ENCODE assay signal across 10 cellular contexts in the genomic region with DNA sequence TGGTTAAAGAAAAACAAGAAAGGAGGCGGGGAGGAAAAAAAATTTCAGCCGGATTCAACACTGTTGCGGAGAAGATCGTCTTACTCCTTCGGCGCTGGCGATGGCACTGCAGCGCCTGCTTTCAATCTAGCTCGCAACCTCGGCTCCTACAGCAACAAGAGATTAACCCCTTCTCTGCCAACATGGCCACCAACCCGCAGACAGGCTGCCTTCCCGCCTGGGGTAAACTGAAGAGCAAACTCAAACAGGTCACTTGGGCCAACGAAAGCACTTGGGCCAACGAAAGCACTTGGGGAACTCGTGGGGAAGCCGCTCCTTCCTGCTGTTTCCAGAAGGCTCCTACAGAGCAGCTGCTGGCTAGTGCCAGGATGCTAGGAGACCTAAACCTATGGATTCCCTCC.
DNase-seq lines count a peak whose midpoint lies in the region; ATAC-seq and TF ChIP-seq lines count a peak whose summit lies in the region.
"Had no signal": no experiment of that assay in that cellular context is flagged by ENCODE, and none has a peak within 500 bp of the region (broad histone marks: within the 10 kb centered on the region; RNA-seq: fewer than 3 reads in every experiment).

No MANE protein-coding gene starts in this region.

- H3K27me3 Mint-ChIP-seq in neural crest cell (ENCODE audit: low read depth) = no peaks in the 10 kb centered on the region

- H3K27ac Mint-ChIP-seq in neural crest cell (ENCODE audit: unreplicated experiment) = peak overlapping the region; percentile 32
- H3K27ac Mint-ChIP-seq: T-helper 1 cell treated with Interleukin-12 subunit alpha and Interleukin-12 subunit beta and Interleukin-4 antibody, amounts not matched to agents 30 μg/mL and 1 μg/mL, for 36 hours had no signal

- H3K4me3 ChIP-seq in aorta (ENCODE audit: low read length in 2 of 2) = peak overlapping the region in 1 of 2 donors; percentile 22

- no peaks in the 10 kb centered on the region for H3K36me3 ChIP-seq in aorta (ENCODE audit: control insufficient read depth in 1 of 2, insufficient read depth in 2 of 2, low read length in 1 of 2)

- ATAC-seq in Right ventricle myocardium superior (ENCODE audit: poor library complexity) (peak; percentile 69), aorta (ENCODE audit: low FRiP score) (peak; percentile 74), GM19463 (IDR thresholded peaks at IDR 0.05; ENCODE audit: unreplicated experiment) (no peak)

- H3K9me3 ChIP-seq in aorta (ENCODE audit: control insufficient read depth, low read length) = no peaks in the 10 kb centered on the region

- H3K27ac ChIP-seq in aorta (ENCODE audit: low read depth in 1 of 2, low read length in 2 of 2) = no peak overlapping the region

- peaks cover 22% of the 10 kb centered on the region for H3K4me1 Mint-ChIP-seq in neural crest cell

- no peaks in the 10 kb centered on the region for H3K4me1 ChIP-seq in aorta (ENCODE audit: control insufficient read depth in 1 of 2, insufficient read depth in 2 of 2, low read length in 2 of 2)

- WGBS in aorta, 2 donors = 7 to 8% methylated on average over 16 of the region's 16 CpGs

- peaks cover 18% of the 10 kb centered on the region for H3K36me3 Mint-ChIP-seq in neural crest cell (ENCODE audit: low read depth)

- no peaks in the 10 kb centered on the region for H3K27me3 ChIP-seq in aorta (ENCODE audit: control insufficient read depth in 1 of 2, insufficient read depth in 2 of 2, low read length in 1 of 2)

- DNase-seq in Right ventricle myocardium superior (peak; percentile 54), cardiac septum (ENCODE audit: low spot score) (no peak), globus pallidus (ENCODE audit: low spot score) (peak; percentile 60), neural crest cell (ENCODE audit: low read depth, low spot score) (peak; percentile 30), aorta (peak in 1 of 2 donors; percentile 45), Kasumi-1 (lab: John Stamatoyannopoulos, UW) (no peak)
- no peak for DNase-seq in stimulated activated CD4-positive, alpha-beta T cell treated with anti-CD3 and anti-CD28 coated beads, Interleukin-4, amount 100 ng/mL, for 4 hours
- DNase-seq: 8988T had no signal

- intact Hi-C loops in Right ventricle myocardium superior (cut with DNase I) (no loop called here), cardiac septum (cut with DNase I) (loop anchor here (5.0 kb wide), 1 partner anchor 284 kb away; no protein-coding TSS in a partner anchor), aorta (cut with DNase I) (no loop called here)

- peaks cover 5% of the 10 kb centered on the region for H3K9me3 Mint-ChIP-seq in neural crest cell

- H3K4me3 Mint-ChIP-seq in neural crest cell = peak overlapping the region; percentile 76
- H3K4me3 Mint-ChIP-seq: T-helper 1 cell treated with Interleukin-12 subunit alpha and Interleukin-12 subunit beta and Interleukin-4 antibody, amounts not matched to agents 30 μg/mL and 1 μg/mL, for 36 hours had no signal

- TF ChIP-seq CTCF in neural crest cell (conservative IDR thresholded peaks at IDR 0.05) = no peak

Comparison
In these comparisons a context has a peak if more than half of its experiments do, and no peak if none do; other contexts are left out.
1. DNase-seq: peak in Right ventricle myocardium superior (single experiment), globus pallidus (single experiment) and neural crest cell (single experiment); none in cardiac septum (single experiment), stimulated activated CD4-positive, alpha-beta T cell treated with anti-CD3 and anti-CD28 coated beads, Interleukin-4, amount 100 ng/mL, for 4 hours (0 of 2) and Kasumi-1 (0 of 2).